ENCODE assay signal across 8 cellular contexts in the genomic region with DNA sequence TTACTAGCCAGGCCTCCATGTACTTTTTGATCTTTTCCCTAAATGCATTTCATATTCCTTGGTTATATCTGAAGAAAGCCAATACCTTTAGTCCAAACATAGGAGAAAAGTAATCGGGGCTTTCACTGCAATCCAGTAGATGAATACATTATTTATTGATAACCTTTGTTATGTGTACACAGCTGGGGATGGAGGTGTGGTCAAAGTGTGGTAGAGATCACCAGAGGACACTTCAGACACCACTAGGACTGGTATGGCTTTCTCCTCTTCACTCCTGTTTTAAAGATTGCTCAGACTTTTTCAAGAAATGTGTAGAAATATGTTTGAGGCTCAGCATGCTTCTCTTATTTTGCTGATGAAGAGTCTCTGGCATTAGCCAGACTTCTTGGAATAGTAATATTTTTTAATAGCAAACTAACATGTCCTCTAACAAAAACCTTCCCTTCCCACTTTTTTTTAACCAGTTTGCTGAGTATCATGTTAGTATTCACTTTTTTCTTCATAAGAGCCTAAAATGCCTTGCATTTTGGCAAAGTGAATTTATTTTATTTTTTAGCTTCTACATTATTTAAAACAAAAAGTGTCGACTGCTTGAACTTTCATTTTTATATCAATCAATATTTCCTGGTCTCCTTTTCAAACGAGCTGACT.
DNase-seq lines count a peak whose midpoint lies in the region; ATAC-seq and FAIRE-seq lines count a peak whose summit lies in the region.

No MANE protein-coding gene starts in this region.

- no peak for ATAC-seq in GM21619 (IDR thresholded peaks at IDR 0.05; ENCODE audit: unreplicated experiment)

- in situ Hi-C loops in KBM-7 (cut with MboI; ENCODE audit: low pct_unique_long_range_greater_than_20kb, low sequenced_read_pairs) = no loop called here

- H3K36me3 ChIP-seq in skeletal muscle tissue (ENCODE audit: control insufficient read depth in 3 of 3, insufficient read depth in 3 of 3, low read length in 3 of 3) = no peaks in the 10 kb centered on the region

- peak overlapping the region in 2 of 3 donors; percentile 38 to 61 for H3K4me3 ChIP-seq in skeletal muscle tissue (ENCODE audit: low read length in 3 of 3)

- peak overlapping the region; percentile 0 to 80 (median 57) for H3K9ac ChIP-seq in skeletal muscle tissue (ENCODE audit: low read depth in 1 of 3, low read length in 3 of 3)

- FAIRE-seq in colon (lab: Jason Lieb, UNC) = peak; percentile 38

- no peaks in the 10 kb centered on the region for H3K9me3 ChIP-seq in skeletal muscle tissue (ENCODE audit: control insufficient read depth in 3 of 3, low read length in 3 of 3)

- peak; percentile 32 for DNase-seq in DMS53 (lab: John Stamatoyannopoulos, UW)
- no peak for DNase-seq in DMS53 treated with DMSO at 0.1 percent for 48 hours (lab: John Stamatoyannopoulos, UW; ENCODE audit: unreplicated experiment)
- DNase-seq in KBM-7 = peak; percentile 40
- no peak for DNase-seq in NCI-H1092 (lab: John Stamatoyannopoulos, UW)
- DNase-seq in NCI-H345 treated with DMSO at 0.1 percent for 48 hours (lab: John Stamatoyannopoulos, UW; ENCODE audit: unreplicated experiment) = no peak

- peak overlapping the region; percentile 62 for H3K27ac ChIP-seq in skeletal muscle tissue (ENCODE audit: low read depth, low read length)

- peaks cover 0 to 5% (median 1%) of the 10 kb centered on the region in 3 donors for H3K4me1 ChIP-seq in skeletal muscle tissue (ENCODE audit: control insufficient read depth in 3 of 3, insufficient read depth in 3 of 3, low read length in 3 of 3)

- no peaks in the 10 kb centered on the region for H3K27me3 ChIP-seq in skeletal muscle tissue (ENCODE audit: control insufficient read depth in 3 of 3, insufficient read depth in 3 of 3, low read length in 3 of 3)

Comparison
In these comparisons a context has a peak if more than half of its experiments do, and no peak if none do; other contexts are left out.
1. DNase-seq: peak in DMS53 (single experiment) and KBM-7 (single experiment); none in DMS53 treated with DMSO at 0.1 percent for 48 hours (single experiment), NCI-H1092 (single experiment) and NCI-H345 treated with DMSO at 0.1 percent for 48 hours (single experiment).